ENCODE assay signal across 8 cellular contexts in the genomic region with DNA sequence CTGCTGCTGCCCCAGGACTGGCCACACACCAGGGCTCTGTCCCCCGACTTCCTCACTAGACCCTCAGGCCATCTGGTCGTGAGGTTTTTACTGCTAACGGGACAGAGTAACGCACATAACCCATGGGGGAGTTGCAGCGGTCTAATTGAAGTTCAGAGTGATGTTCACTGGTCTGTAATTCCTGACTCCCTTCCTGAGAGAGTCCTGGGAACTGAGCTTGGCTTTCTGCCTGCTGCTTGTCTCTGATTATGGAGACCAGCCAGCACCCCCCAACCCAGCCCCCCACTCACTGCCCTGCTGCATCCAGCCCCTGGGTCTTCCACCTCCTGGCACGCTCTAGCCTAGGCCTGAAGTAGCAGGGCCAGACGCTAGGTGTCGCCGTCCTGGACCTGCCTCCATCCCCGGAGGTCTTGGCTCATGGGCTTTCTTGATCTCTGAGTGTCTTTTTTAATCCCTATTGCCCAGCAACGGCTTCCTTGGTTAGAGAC.
DNase-seq lines count a peak whose midpoint lies in the region; ATAC-seq and TF ChIP-seq lines count a peak whose summit lies in the region.

No MANE protein-coding gene starts in this region.

- H3K9me3 Mint-ChIP-seq in activated CD4-positive, alpha-beta memory T cell treated with anti-CD3 and anti-CD28 coated beads, Interleukin-2, amount 10 ng/mL, durations not matched to agents 7 days and 5 days = no peaks in the 10 kb centered on the region

- intact Hi-C loops in heart left ventricle (cut with DNase I) = no loop called here

- H3K4me1 ChIP-seq in heart left ventricle = peaks cover 0 to 50% (median 21%) of the 10 kb centered on the region in 12 donors

- CTCF ChIA-PET in activated CD4-positive, alpha-beta memory T cell treated with anti-CD3 and anti-CD28 coated beads, Interleukin-2, amount 10 ng/mL, durations not matched to agents 7 days and 5 days (lab: Charles Lee) = interaction anchor here (0.7 to 1.7 kb wide), 4 partner anchors 33 to 120 kb away, joined by 3 to 7 read pairs (median 3); no protein-coding TSS in a partner anchor

- peak; percentile 32 for ATAC-seq in HG02798 (IDR thresholded peaks at IDR 0.05; ENCODE audit: poor library complexity, unreplicated experiment)
- ATAC-seq in heart left ventricle = peak in 3 of 4 donors; percentile 22 to 57 (median 31)

- no peaks in the 10 kb centered on the region for H3K27me3 Mint-ChIP-seq in activated CD4-positive, alpha-beta memory T cell treated with anti-CD3 and anti-CD28 coated beads, Interleukin-2, amount 10 ng/mL, durations not matched to agents 7 days and 5 days

- no peaks in the 10 kb centered on the region for H3K9me3 ChIP-seq in heart left ventricle

- H3K4me3 ChIP-seq in heart left ventricle = no peak overlapping the region

- H3K4me1 Mint-ChIP-seq in activated CD4-positive, alpha-beta memory T cell treated with anti-CD3 and anti-CD28 coated beads, Interleukin-2, amount 10 ng/mL, durations not matched to agents 7 days and 5 days = peaks cover 3% of the 10 kb centered on the region

- H3K27ac Mint-ChIP-seq in activated CD4-positive, alpha-beta memory T cell treated with anti-CD3 and anti-CD28 coated beads, Interleukin-2, amount 10 ng/mL, durations not matched to agents 7 days and 5 days = no peak overlapping the region

- no peaks in the 10 kb centered on the region for H3K36me3 ChIP-seq in heart left ventricle

- peak; percentile 87 for TF ChIP-seq CTCF in GM12872 (IDR thresholded peaks at IDR 0.05; ENCODE audit: insufficient read depth, low read depth, low read length)
- peak in 11 of 12 donors; percentile 14 to 62 (median 46) for TF ChIP-seq CTCF in heart left ventricle (IDR thresholded peaks at IDR 0.05)

- H3K4me3 Mint-ChIP-seq in activated CD4-positive, alpha-beta memory T cell treated with anti-CD3 and anti-CD28 coated beads, Interleukin-2, amount 10 ng/mL, durations not matched to agents 7 days and 5 days = no peak overlapping the region

- H3K27ac ChIP-seq in heart left ventricle = no peak overlapping the region

- H3K27me3 ChIP-seq in heart left ventricle = no peaks in the 10 kb centered on the region

- WGBS in heart left ventricle, 4 donors = 42 to 61% (median 55%) methylated on average over 10 to 11 of the region's 11 CpGs

- no peaks in the 10 kb centered on the region for H3K36me3 Mint-ChIP-seq in activated CD4-positive, alpha-beta memory T cell treated with anti-CD3 and anti-CD28 coated beads, Interleukin-2, amount 10 ng/mL, durations not matched to agents 7 days and 5 days (ENCODE audit: low read depth)

- POLR2A ChIA-PET in activated CD4-positive, alpha-beta memory T cell treated with anti-CD3 and anti-CD28 coated beads, Interleukin-2, amount 10 ng/mL, durations not matched to agents 7 days and 5 days (lab: Charles Lee) = no interaction called here

- DNase-seq in activated CD4-positive, alpha-beta memory T cell treated with anti-CD3 and anti-CD28 coated beads, Interleukin-2, amount 10 ng/mL, durations not matched to agents 7 days and 5 days = peak; percentile 19
- no peak for DNase-seq in heart left ventricle
- DNase-seq in stimulated activated CD4-positive, alpha-beta T cell treated with anti-CD3 and anti-CD28 coated beads, Interleukin-4, amount 100 ng/mL, for 1 hour = peak; percentile 20
- DNase-seq in H4 (ENCODE audit: low spot score) = no peak
- no peak for DNase-seq in EL
- DNase-seq in NCI-H1105 (lab: John Stamatoyannopoulos, UW) = no peak

- TF ChIP-seq POLR2A in heart left ventricle (IDR thresholded peaks at IDR 0.05) = no peak

Comparison
In these comparisons a context has a peak if more than half of its experiments do, and no peak if none do; other contexts are left out.
1. DNase-seq: peak in activated CD4-positive, alpha-beta memory T cell treated with anti-CD3 and anti-CD28 coated beads, Interleukin-2, amount 10 ng/mL, durations not matched to agents 7 days and 5 days (single experiment) and stimulated activated CD4-positive, alpha-beta T cell treated with anti-CD3 and anti-CD28 coated beads, Interleukin-4, amount 100 ng/mL, for 1 hour (single experiment); none in heart left ventricle (0 of 5), H4 (single experiment), EL (single experiment) and NCI-H1105 (single experiment).